ENCODE assay signal across 8 cellular contexts in the genomic region with DNA sequence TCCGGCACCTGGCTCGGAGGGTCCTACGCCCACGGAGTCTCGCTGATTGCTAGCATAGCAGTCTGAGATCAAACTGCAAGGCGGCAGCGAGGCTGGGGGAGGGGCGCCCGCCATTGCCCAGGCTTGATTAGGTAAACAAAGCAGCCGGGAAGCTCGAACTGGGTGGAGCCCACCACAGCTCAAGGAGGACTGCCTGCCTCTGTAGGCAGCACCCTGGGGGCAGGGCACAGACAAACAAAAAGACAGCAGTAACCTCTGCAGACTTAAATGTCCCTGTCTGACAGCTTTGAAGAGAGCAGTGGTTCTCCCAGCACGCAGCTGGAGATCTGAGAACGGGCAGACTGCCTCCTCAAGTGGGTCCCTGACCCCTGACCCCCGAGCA.
DNase-seq lines count a peak whose midpoint lies in the region; ATAC-seq and TF ChIP-seq lines count a peak whose summit lies in the region.
"Not testable (repeated sequence)": the region's sequence is repeated elsewhere in the genome, so short reads cannot be mapped to it uniquely, and the experiment has no call there.

No MANE protein-coding gene starts in this region.

- not testable (repeated sequence) for H3K9me3 Mint-ChIP-seq in T-cell; activated T-helper 17 cell treated with anti-CD3 and anti-CD28 coated beads, Interleukin-2, amount 50 U/mL, for 72 hours

- not testable (repeated sequence) for H3K9me3 ChIP-seq in HAP-1; heart left ventricle; mesodermal cell (ENCODE audit: control insufficient read depth, low read length)

- H3K4me1 Mint-ChIP-seq in T-cell: peaks cover 0 to 11% (median 7%) of the 10 kb centered on the region in 3 donors
- H3K4me1 Mint-ChIP-seq in activated T-helper 17 cell treated with anti-CD3 and anti-CD28 coated beads, Interleukin-2, amount 50 U/mL, for 72 hours: not testable (repeated sequence)

- CTCF ChIA-PET in T-cell (lab: Charles Lee): not testable (repeated sequence)

- not testable (repeated sequence) for H3K27me3 ChIP-seq in HAP-1 (ENCODE audit: low read depth); heart left ventricle

- peak overlapping the region; percentile 26; the same call in 1 of the 2 replicates for H3K4me3 ChIP-seq in AG10803 (ENCODE audit: low read length)
- H3K4me3 ChIP-seq in HAP-1: peak overlapping the region; percentile 40
- peak overlapping the region; percentile 57 for H3K4me3 ChIP-seq in coronary artery
- H3K4me3 ChIP-seq in heart left ventricle: peak overlapping the region in 10 of 12 donors; percentile 25 to 50 (median 39)
- peak overlapping the region; percentile 8 for H3K4me3 ChIP-seq in mesodermal cell (ENCODE audit: extremely low read depth, insufficient read depth, low read length, poor library complexity, severe bottlenecking)
- peak overlapping the region; percentile 6 to 31 (median 24) for H3K4me3 ChIP-seq in skin epidermis

- not testable (repeated sequence) for TF ChIP-seq POLR2A in heart left ventricle (IDR thresholded peaks at IDR 0.05)

- not testable (repeated sequence) for H3K36me3 ChIP-seq in HAP-1 (replicated peaks); heart left ventricle; mesodermal cell (ENCODE audit: control insufficient read depth, insufficient read depth, low read length)

- intact Hi-C loops in heart left ventricle (cut with DNase I): loop anchor here in 2 of 10 donors (5.0 kb wide), 2 partner anchors 38 to 158 kb away; no protein-coding TSS in a partner anchor

- H3K4me1 ChIP-seq in HAP-1; heart left ventricle; mesodermal cell (ENCODE audit: control insufficient read depth, insufficient read depth, low read length, poor library complexity, severe bottlenecking): not testable (repeated sequence)

- in situ Hi-C loops in HAP-1 (cut with MboI; ENCODE audit: low sequenced_read_pairs): loop anchor here (10.0 kb wide), 1 partner anchor 225 kb away; no protein-coding TSS in a partner anchor

- POLR2A ChIA-PET in T-cell (lab: Charles Lee): not testable (repeated sequence)

- DNase-seq in AG10803 (ENCODE audit: low read depth); coronary artery (ENCODE audit: low spot score); heart left ventricle: not testable (repeated sequence)
- DNase-seq in HAP-1 (ENCODE audit: low spot score in 2 of 2) (peak in 1 of 2 experiments; percentile 78), T-cell (peak in 23 of 34 experiments; percentile 4 to 60 (median 15))

- TF ChIP-seq CTCF in AG10803 (conservative IDR thresholded peaks at IDR 0.05; ENCODE audit: low read length); coronary artery (IDR thresholded peaks at IDR 0.05); heart left ventricle (IDR thresholded peaks at IDR 0.05): not testable (repeated sequence)

- ATAC-seq in T-cell (replicated peaks in 1 of 4); activated T-helper 17 cell treated with anti-CD3 and anti-CD28 coated beads, Interleukin-2, amount 50 U/mL, for 72 hours (replicated peaks); heart left ventricle: not testable (repeated sequence)

- H3K4me3 Mint-ChIP-seq in T-cell: peak overlapping the region; percentile 59 to 69 (median 64)
- peak overlapping the region; percentile 58 for H3K4me3 Mint-ChIP-seq in activated T-helper 17 cell treated with anti-CD3 and anti-CD28 coated beads, Interleukin-2, amount 50 U/mL, for 72 hours

- not testable (repeated sequence) for H3K36me3 Mint-ChIP-seq in T-cell; activated T-helper 17 cell treated with anti-CD3 and anti-CD28 coated beads, Interleukin-2, amount 50 U/mL, for 72 hours (ENCODE audit: low read depth)

- H3K27ac Mint-ChIP-seq in T-cell: peak overlapping the region in 1 of 2 donors; percentile 55
- not testable (repeated sequence) for H3K27ac Mint-ChIP-seq in activated T-helper 17 cell treated with anti-CD3 and anti-CD28 coated beads, Interleukin-2, amount 50 U/mL, for 72 hours

- not testable (repeated sequence) for H3K27me3 Mint-ChIP-seq in T-cell; activated T-helper 17 cell treated with anti-CD3 and anti-CD28 coated beads, Interleukin-2, amount 50 U/mL, for 72 hours

- 8 to 23% (median 12%) methylated on average over 2 to 9 of the region's 14 CpGs; no CpG with 5 or more reads in 1 of the 4 donors for WGBS in heart left ventricle, 4 donors
- WGBS in mesodermal cell (ENCODE audit: insufficient coverage in 2 of 2), 2 experiments: no CpG with 5 or more reads among the region's 14 CpGs

- not testable (repeated sequence) for H3K27ac ChIP-seq in coronary artery; heart left ventricle; mesodermal cell (ENCODE audit: low read depth, low read length, severe bottlenecking); skin epidermis
